24 cellular contexts compared by ENCODE assay signal in genomic region chr13:59494151-59494550, GRCh38.
DNase-seq lines count a peak whose midpoint lies in the region; ATAC-seq and TF ChIP-seq lines count a peak whose summit lies in the region.
"Had no signal": no experiment of that assay in that cellular context is flagged by ENCODE, and none has a peak within 500 bp of the region (broad histone marks: within the 10 kb centered on the region; RNA-seq: fewer than 3 reads in every experiment).

No MANE protein-coding gene starts in this region.

- intact Hi-C loops in left ventricle myocardium inferior (cut with micrococcal nuclease): no loop called here
- intact Hi-C loops in Right ventricle myocardium inferior (cut with DNase I): no loop called here

- no peak overlapping the region for H3K4me2 ChIP-seq in mesenchymal stem cell (ENCODE audit: low read length, poor library complexity, severe bottlenecking)
- H3K4me2 ChIP-seq: BLaER1 treated with 17β-estradiol and CSF1 and Interleukin-3, amounts not matched to agents 10 nM and 100 nM had no signal

- DNase-seq in left ventricle myocardium inferior (no peak), Right ventricle myocardium inferior (ENCODE audit: missing footprints) (no peak), choroid plexus epithelial cell (ENCODE audit: low read depth) (peak; percentile 62), mesenchymal stem cell (no peak), smooth muscle cell of the brain vasculature (ENCODE audit: low read depth, low spot score) (peak; percentile 24), WTC11 (ENCODE audit: low spot score) (no peak), T-helper 17 cell (no peak)
- DNase-seq in activated CD8-positive, alpha-beta memory T cell treated with anti-CD3 and anti-CD28 coated beads, Interleukin-2, amount 50 U/mL, for 48 hours: no peak
- DNase-seq: AML-193; CD4-positive, alpha-beta T cell; H9; NCI-H1048; NCI-H1417; NCI-H187; NCI-H2081 treated with DMSO at 0.1 percent for 48 hours; NCI-H226; NCI-H510A; SHP77 treated with DMSO at 0.1 percent for 48 hours had no signal

- H2AFZ ChIP-seq in mesenchymal stem cell (ENCODE audit: low read depth, low read length): no peak overlapping the region
- H2AFZ ChIP-seq: GM23248 had no signal

- H3K4me1 ChIP-seq in left ventricle myocardium inferior (peaks cover 36% of the 10 kb centered on the region), mesenchymal stem cell (ENCODE audit: control insufficient read depth, insufficient read depth, low read depth, low read length) (no peaks in the 10 kb centered on the region)
- H3K4me1 ChIP-seq: BLaER1 treated with 17β-estradiol and CSF1 and Interleukin-3, amounts not matched to agents 10 nM and 100 nM had no signal

- no peak overlapping the region for H2BK120ac ChIP-seq in mesenchymal stem cell (ENCODE audit: low read depth, low read length)

- H3K27me3 ChIP-seq in left ventricle myocardium inferior (ENCODE audit: low read depth): no peaks in the 10 kb centered on the region
- H3K27me3 ChIP-seq in mesenchymal stem cell (ENCODE audit: control insufficient read depth in 1 of 2, insufficient read depth in 1 of 2, low read length in 2 of 2): peaks cover 0 to 18% of the 10 kb centered on the region in 2 experiments
- H3K27me3 ChIP-seq: BLaER1 treated with 17β-estradiol and CSF1 and Interleukin-3, amounts not matched to agents 10 nM and 100 nM had no signal

- H3K18ac ChIP-seq in mesenchymal stem cell (ENCODE audit: low read depth in 1 of 2, low read length in 2 of 2): no peak overlapping the region

- H3K79me1 ChIP-seq in mesenchymal stem cell (replicated peaks; ENCODE audit: low read length, poor library complexity, severe bottlenecking): no peaks in the 10 kb centered on the region

- no peak for TF ChIP-seq CTCF in left ventricle myocardium inferior (IDR thresholded peaks at IDR 0.05; ENCODE audit: borderline replicate concordance)
- no peak for TF ChIP-seq CTCF in choroid plexus epithelial cell (conservative IDR thresholded peaks at IDR 0.05; ENCODE audit: low read depth, low read length)
- no peak for TF ChIP-seq CTCF in WTC11 (IDR thresholded peaks at IDR 0.05)

- no peaks in the 10 kb centered on the region for H3K9me3 ChIP-seq in left ventricle myocardium inferior (replicated peaks)
- H3K9me3 ChIP-seq in mesenchymal stem cell (ENCODE audit: control insufficient read depth, low read length): peaks cover under 1% of the 10 kb centered on the region
- H3K9me3 ChIP-seq in T-helper 17 cell (ENCODE audit: control insufficient read depth, low read length, poor library complexity, severe bottlenecking): no peaks in the 10 kb centered on the region
- H3K9me3 ChIP-seq: BLaER1 treated with 17β-estradiol and CSF1 and Interleukin-3, amounts not matched to agents 10 nM and 100 nM had no signal

- no peak overlapping the region for H3K4me3 ChIP-seq in left ventricle myocardium inferior
- no peak overlapping the region for H3K4me3 ChIP-seq in choroid plexus epithelial cell (ENCODE audit: low read depth, low read length)
- H3K4me3 ChIP-seq in mesenchymal stem cell (ENCODE audit: insufficient read depth in 1 of 2, low read depth in 1 of 2, low read length in 2 of 2): no peak overlapping the region
- H3K4me3 ChIP-seq: BLaER1 treated with 17β-estradiol and CSF1 and Interleukin-3, amounts not matched to agents 10 nM and 100 nM; GM23248; SK-N-MC had no signal

- peaks cover 6% of the 10 kb centered on the region; the same call in 1 of the 2 replicates for H3K9me3 Mint-ChIP-seq in WTC11
- H3K9me3 Mint-ChIP-seq: CD4-positive, alpha-beta T cell; H9; IgD-negative memory B cell had no signal

- H3K36me3 ChIP-seq in left ventricle myocardium inferior: no peaks in the 10 kb centered on the region
- H3K36me3 ChIP-seq in mesenchymal stem cell (ENCODE audit: control insufficient read depth in 1 of 2, insufficient read depth in 2 of 2, low read depth in 1 of 2, low read length in 2 of 2): no peaks in the 10 kb centered on the region
- H3K36me3 ChIP-seq: BLaER1 treated with 17β-estradiol and CSF1 and Interleukin-3, amounts not matched to agents 10 nM and 100 nM had no signal

- H2BK5ac ChIP-seq in mesenchymal stem cell (ENCODE audit: low read depth, low read length, poor library complexity, severe bottlenecking): no peak overlapping the region

- POLR2A ChIA-PET in WTC11 (lab: Charles Lee): no interaction called here

- H3K23ac ChIP-seq in mesenchymal stem cell (ENCODE audit: low read length in 2 of 2): no peak overlapping the region

- peaks cover 9% of the 10 kb centered on the region; the same call in 1 of the 2 replicates for H3K27me3 Mint-ChIP-seq in WTC11 (ENCODE audit: low read depth)
- H3K27me3 Mint-ChIP-seq in T-helper 17 cell: peaks cover 10% of the 10 kb centered on the region
- H3K27me3 Mint-ChIP-seq: CD4-positive, alpha-beta T cell; IgD-negative memory B cell had no signal

- no peak overlapping the region for H4K91ac ChIP-seq in mesenchymal stem cell (ENCODE audit: low read length)

- no peak overlapping the region for H3K4ac ChIP-seq in mesenchymal stem cell (ENCODE audit: low read depth in 1 of 2, low read length in 2 of 2)

- H3K4me3 Mint-ChIP-seq in WTC11 (no peak overlapping the region), T-helper 17 cell (no peak overlapping the region)
- H3K4me3 Mint-ChIP-seq: CD4-positive, alpha-beta T cell; H9; IgD-negative memory B cell had no signal

- no peak overlapping the region for H4K8ac ChIP-seq in mesenchymal stem cell (ENCODE audit: low read length)

- CTCF ChIA-PET in WTC11 (lab: Charles Lee): no interaction called here

- H2BK15ac ChIP-seq in mesenchymal stem cell (ENCODE audit: low read depth, poor library complexity, severe bottlenecking): no peak overlapping the region

- H3K36me3 Mint-ChIP-seq in WTC11: no peaks in the 10 kb centered on the region
- no peaks in the 10 kb centered on the region for H3K36me3 Mint-ChIP-seq in T-helper 17 cell (ENCODE audit: low read depth)
- H3K36me3 Mint-ChIP-seq: IgD-negative memory B cell had no signal

- no peak overlapping the region for H3K9ac ChIP-seq in mesenchymal stem cell (ENCODE audit: low read length)
- H3K9ac ChIP-seq: BLaER1 treated with 17β-estradiol and CSF1 and Interleukin-3, amounts not matched to agents 10 nM and 100 nM; GM23248 had no signal

- no peak overlapping the region for H2BK12ac ChIP-seq in mesenchymal stem cell (ENCODE audit: low read length in 2 of 2)

- H2AK5ac ChIP-seq in mesenchymal stem cell (ENCODE audit: low read length, severe bottlenecking): no peak overlapping the region

- H3K27ac Mint-ChIP-seq in WTC11 (no peak overlapping the region), T-helper 17 cell (no peak overlapping the region)
- H3K27ac Mint-ChIP-seq: CD4-positive, alpha-beta T cell; IgD-negative memory B cell had no signal

- peak overlapping the region; percentile 62 for H3K27ac ChIP-seq in left ventricle myocardium inferior (replicated peaks)
- H3K27ac ChIP-seq in mesenchymal stem cell (ENCODE audit: low read length, poor library complexity, severe bottlenecking): peak overlapping the region; percentile 31
- H3K27ac ChIP-seq: BLaER1 treated with 17β-estradiol and CSF1 and Interleukin-3, amounts not matched to agents 10 nM and 100 nM; GM23248; RWPE1; SK-N-MC had no signal

- H3K4me1 Mint-ChIP-seq in WTC11: peaks cover 37% of the 10 kb centered on the region
- no peaks in the 10 kb centered on the region for H3K4me1 Mint-ChIP-seq in T-helper 17 cell
- H3K4me1 Mint-ChIP-seq: IgD-negative memory B cell had no signal

- ATAC-seq in Right ventricle myocardium inferior (no peak), WTC11 (no peak), T-helper 17 cell (no peak)
- ATAC-seq: Panc1 had no signal

- H3K14ac ChIP-seq in mesenchymal stem cell (ENCODE audit: low read length in 2 of 2): no peak overlapping the region

TF ChIP-seq in WTC11, 78 proteins besides CTCF, POLR2A, EP300 and RAD21 (continues in another document):
- TF ChIP-seq FOXK1 (CRISPR knock-in tag; IDR thresholded peaks at IDR 0.05): no peak
- no peak for TF ChIP-seq RORB (CRISPR knock-in tag; IDR thresholded peaks at IDR 0.05)
- no peak for TF ChIP-seq SMAD4 (CRISPR knock-in tag; IDR thresholded peaks at IDR 0.05)
- TF ChIP-seq FOXP1 (CRISPR knock-in tag; IDR thresholded peaks at IDR 0.05; ENCODE audit: borderline replicate concordance): no peak
- TF ChIP-seq STAT6 (CRISPR knock-in tag; conservative IDR thresholded peaks at IDR 0.05; ENCODE audit: low read depth): no peak
- TF ChIP-seq GRHL2 (CRISPR knock-in tag; IDR thresholded peaks at IDR 0.05; ENCODE audit: insufficient replicate concordance, severe bottlenecking): no peak
- TF ChIP-seq ZBTB43 (CRISPR knock-in tag; IDR thresholded peaks at IDR 0.05): no peak

Comparison
In these comparisons a context has a peak if more than half of its experiments do, and no peak if none do; other contexts are left out.
1. DNase-seq: peak in choroid plexus epithelial cell (single experiment) and smooth muscle cell of the brain vasculature (single experiment); none in left ventricle myocardium inferior (single experiment), Right ventricle myocardium inferior (single experiment), mesenchymal stem cell (single experiment), WTC11 (single experiment), T-helper 17 cell (0 of 3) and activated CD8-positive, alpha-beta memory T cell treated with anti-CD3 and anti-CD28 coated beads, Interleukin-2, amount 50 U/mL, for 48 hours (single experiment).